ENCODE assay signal across 26 cellular contexts in genomic region chr2:172313715-172314341, GRCh38.
"Had no signal": no experiment of that assay in that cellular context is flagged by ENCODE, and none has a peak within 500 bp of the region (broad histone marks: within the 10 kb centered on the region; RNA-seq: fewer than 3 reads in every experiment).

No MANE protein-coding gene starts in this region.

- H3K27ac Mint-ChIP-seq: mesothelial cell of epicardium; naive thymus-derived CD4-positive, alpha-beta T cell; natural killer cell treated with Interleukin-12 subunit alpha and Interleukin-12 subunit beta and Interleukin-15 and Interleukin-18, amount 100 ng/mL, for 72 hours; stimulated activated naive B cell treated with anti-CD40 and anti-IgM and Interleukin-4, amounts not matched to agents 10 μg/mL and 1 μg/mL and 100 μg/mL, for 72 hours had no signal

- ATAC-seq: naive thymus-derived CD4-positive, alpha-beta T cell; psoas muscle; right lobe of liver; stimulated activated naive B cell treated with anti-CD40 and anti-IgM and Interleukin-4, amounts not matched to agents 10 μg/mL and 1 μg/mL and 100 μg/mL, for 72 hours; stimulated activated naive CD8-positive, alpha-beta T cell treated with anti-CD3 and anti-CD28 coated beads, Interleukin-15, Interleukin-2, amounts not matched to agents 100 U/mL and 50 U/mL, for 24 hours had no signal

- H3K9me3 ChIP-seq: left ventricle myocardium inferior, psoas muscle, right atrium auricular region, right lobe of liver, stomach, testis, thyroid gland, transverse colon, upper lobe of left lung, vagina had no signal

- H3K4me1 Mint-ChIP-seq: stimulated activated naive B cell treated with anti-CD40 and anti-IgM and Interleukin-4, amounts not matched to agents 10 μg/mL and 1 μg/mL and 100 μg/mL, for 72 hours had no signal

- DNase-seq: hypothalamus; islet precursor cell; left ventricle myocardium inferior; mesendoderm; naive thymus-derived CD4-positive, alpha-beta T cell; nucleus accumbens; psoas muscle; right lobe of liver; stimulated activated CD4-positive, alpha-beta T cell treated with anti-CD3 and anti-CD28 coated beads, Interleukin-12 subunit alpha, Interleukin-12 subunit beta, amount 100 ng/mL, for 4 hours; stimulated activated CD4-positive, alpha-beta T cell treated with anti-CD3 and anti-CD28 coated beads, Interleukin-15, amount 100 ng/mL, for 24 hours; stimulated activated CD4-positive, alpha-beta T cell treated with anti-CD3 and anti-CD28 coated beads, Interleukin-2, amount 100 ng/mL, for 24 hours; stimulated activated CD4-positive, alpha-beta T cell treated with anti-CD3 and anti-CD28 coated beads, Interleukin-4, amount 100 ng/mL, for 1 hour; stimulated activated naive B cell treated with anti-CD40 and anti-IgM and Interleukin-4, amounts not matched to agents 10 μg/mL and 1 μg/mL and 100 μg/mL, for 72 hours; stimulated activated naive CD8-positive, alpha-beta T cell treated with anti-CD3 and anti-CD28 coated beads, Interleukin-15, Interleukin-2, amounts not matched to agents 100 U/mL and 50 U/mL, for 24 hours; stomach; testis; thyroid gland; transverse colon; upper lobe of left lung had no signal

- H3K36me3 ChIP-seq: left ventricle myocardium inferior, right atrium auricular region, right lobe of liver, stomach, thyroid gland, transverse colon, upper lobe of left lung, vagina had no signal

- H3K9me3 Mint-ChIP-seq: mesothelial cell of epicardium; naive thymus-derived CD4-positive, alpha-beta T cell; natural killer cell treated with Interleukin-12 subunit alpha and Interleukin-12 subunit beta and Interleukin-15 and Interleukin-18, amount 100 ng/mL, for 72 hours; stimulated activated naive B cell treated with anti-CD40 and anti-IgM and Interleukin-4, amounts not matched to agents 10 μg/mL and 1 μg/mL and 100 μg/mL, for 72 hours had no signal

- H3K36me3 Mint-ChIP-seq: mesothelial cell of epicardium; naive thymus-derived CD4-positive, alpha-beta T cell; natural killer cell treated with Interleukin-12 subunit alpha and Interleukin-12 subunit beta and Interleukin-15 and Interleukin-18, amount 100 ng/mL, for 72 hours; stimulated activated naive B cell treated with anti-CD40 and anti-IgM and Interleukin-4, amounts not matched to agents 10 μg/mL and 1 μg/mL and 100 μg/mL, for 72 hours had no signal

- H3K27me3 Mint-ChIP-seq: naive thymus-derived CD4-positive, alpha-beta T cell; natural killer cell treated with Interleukin-12 subunit alpha and Interleukin-12 subunit beta and Interleukin-15 and Interleukin-18, amount 100 ng/mL, for 72 hours; stimulated activated naive B cell treated with anti-CD40 and anti-IgM and Interleukin-4, amounts not matched to agents 10 μg/mL and 1 μg/mL and 100 μg/mL, for 72 hours had no signal

- H3K27ac ChIP-seq: left ventricle myocardium inferior, parathyroid adenoma, psoas muscle, right atrium auricular region, right lobe of liver, skin epidermis, stomach, testis, thyroid gland, transverse colon, upper lobe of left lung, vagina had no signal

- H3K79me2 ChIP-seq: parathyroid adenoma had no signal

- H3K27me3 ChIP-seq: right atrium auricular region, right lobe of liver, stomach, testis, thyroid gland, transverse colon, upper lobe of left lung, vagina had no signal

- H3K4me1 ChIP-seq: parathyroid adenoma, psoas muscle, right lobe of liver, stomach, transverse colon, vagina had no signal

- H2AFZ ChIP-seq: parathyroid adenoma had no signal

- H3K9ac ChIP-seq: parathyroid adenoma had no signal

- H3K4me3 Mint-ChIP-seq: mesothelial cell of epicardium; naive thymus-derived CD4-positive, alpha-beta T cell; natural killer cell treated with Interleukin-12 subunit alpha and Interleukin-12 subunit beta and Interleukin-15 and Interleukin-18, amount 100 ng/mL, for 72 hours; stimulated activated naive B cell treated with anti-CD40 and anti-IgM and Interleukin-4, amounts not matched to agents 10 μg/mL and 1 μg/mL and 100 μg/mL, for 72 hours had no signal

- H3K4me3 ChIP-seq: left ventricle myocardium inferior, lung, psoas muscle, right atrium auricular region, right lobe of liver, skin epidermis, stomach, testis, thyroid gland, transverse colon, upper lobe of left lung, vagina had no signal
